16 cellular contexts compared by ENCODE assay signal in genomic region chr17:48563867-48564199, GRCh38. TPM values are rescaled to one million over a fixed set of nuclear protein-coding genes. Genes with fewer than 3 reads are reported as not detected.
DNase-seq lines count a peak whose midpoint lies in the region; ATAC-seq, FAIRE-seq and TF ChIP-seq lines count a peak whose summit lies in the region.
"Had no signal": no experiment of that assay in that cellular context is flagged by ENCODE, and none has a peak within 500 bp of the region (broad histone marks: within the 10 kb centered on the region; RNA-seq: fewer than 3 reads in every experiment).

No MANE protein-coding gene starts in this region.

- no peaks in the 10 kb centered on the region for H3K4me1 Mint-ChIP-seq in astrocyte (ENCODE audit: low read depth, unreplicated experiment)
- H3K4me1 Mint-ChIP-seq in immature natural killer cell = peaks cover 22 to 23% of the 10 kb centered on the region in 2 donors

- no peaks in the 10 kb centered on the region for H3K9me3 ChIP-seq in HEK293 (ENCODE audit: control insufficient read depth, insufficient read depth, low read depth, low read length)
- no peaks in the 10 kb centered on the region for H3K9me3 ChIP-seq in astrocyte (ENCODE audit: insufficient read depth, low read depth, low read length)
- H3K9me3 ChIP-seq in smooth muscle cell (replicated peaks; ENCODE audit: low read depth) = no peaks in the 10 kb centered on the region

- H3K4me3 ChIP-seq in HEK293 (ENCODE audit: low read depth, low read length) (no peak overlapping the region), astrocyte (ENCODE audit: insufficient read depth, low read depth, low read length) (peak overlapping the region; percentile 58), kidney epithelial cell (ENCODE audit: low read depth, low read length) (peak overlapping the region; percentile 40), smooth muscle cell (peak overlapping the region; percentile 47)

- H3K27me3 Mint-ChIP-seq in astrocyte (ENCODE audit: low read depth, unreplicated experiment) (peaks cover 51% of the 10 kb centered on the region), immature natural killer cell (ENCODE audit: low read depth in 3 of 3) (peaks cover 2 to 6% (median 4%) of the 10 kb centered on the region in 3 donors)

- no peak overlapping the region for H2AFZ ChIP-seq in astrocyte (ENCODE audit: low read depth, low read length)
- H2AFZ ChIP-seq in smooth muscle cell (ENCODE audit: low read depth) = no peak overlapping the region

- H3K9ac ChIP-seq in astrocyte (ENCODE audit: low read length) (peak overlapping the region; percentile 79), smooth muscle cell (ENCODE audit: low read depth) (no peak overlapping the region)

- H3K27me3 ChIP-seq in astrocyte (ENCODE audit: insufficient read depth, low read length) (peaks cover 86% of the 10 kb centered on the region), kidney epithelial cell (ENCODE audit: control insufficient read depth, insufficient read depth, low read length) (no peaks in the 10 kb centered on the region), smooth muscle cell (ENCODE audit: low read depth) (peaks cover 92% of the 10 kb centered on the region)

- H3K9me3 Mint-ChIP-seq in astrocyte (ENCODE audit: unreplicated experiment) (peaks cover 18% of the 10 kb centered on the region), immature natural killer cell (no peaks in the 10 kb centered on the region)
- H3K9me3 Mint-ChIP-seq: activated T-cell treated with anti-CD3 and anti-CD28 coated beads, Interleukin-2, amount 50 U/mL, for 4 hours had no signal

- H3K36me3 ChIP-seq in HEK293 (ENCODE audit: control insufficient read depth in 2 of 2, insufficient read depth in 1 of 2, low read length in 2 of 2) (peaks cover 13 to 58% of the 10 kb centered on the region in 2 experiments), astrocyte (ENCODE audit: insufficient read depth, low read length) (no peaks in the 10 kb centered on the region), kidney epithelial cell (ENCODE audit: control insufficient read depth, insufficient read depth, low read length) (peaks cover 3% of the 10 kb centered on the region), smooth muscle cell (ENCODE audit: low read depth) (no peaks in the 10 kb centered on the region)

- POLR2A ChIA-PET in HEK293 (lab: Yijun Ruan, JAX) = interaction anchor here (0.7 kb wide), 1 partner anchor 9 kb away, joined by 3 read pairs; no protein-coding TSS in a partner anchor

- H3K79me2 ChIP-seq in astrocyte (ENCODE audit: insufficient read depth, low read length) (peaks cover 95% of the 10 kb centered on the region), smooth muscle cell (ENCODE audit: low read depth) (peaks cover 33% of the 10 kb centered on the region)

- CTCF ChIA-PET in HEK293 (lab: Yijun Ruan, JAX) = interaction anchor here (1.3 to 2.0 kb wide), 2 partner anchors 24 to 29 kb away, joined by 4 to 5 read pairs; partner anchors contain the start of gene HOXB5

- peak overlapping the region; percentile 76; the same call in 1 of the 2 replicates for H3K27ac ChIP-seq in HEK293 (ENCODE audit: extremely low read depth, low read depth, low read length)
- peak overlapping the region; percentile 57 for H3K27ac ChIP-seq in astrocyte (ENCODE audit: low read depth, low read length)
- no peak overlapping the region for H3K27ac ChIP-seq in smooth muscle cell (ENCODE audit: low read depth)
- H3K27ac ChIP-seq: C4-2B had no signal

- ATAC-seq in HG03175 (IDR thresholded peaks at IDR 0.05; ENCODE audit: unreplicated experiment) (no peak), HG03571 (IDR thresholded peaks at IDR 0.05; ENCODE audit: unreplicated experiment) (no peak)

- H3K4me1 ChIP-seq in HEK293 (ENCODE audit: control insufficient read depth, insufficient read depth, low read length) = peaks cover 89% of the 10 kb centered on the region
- H3K4me1 ChIP-seq in astrocyte (ENCODE audit: insufficient read depth, low read length) = peaks cover 28% of the 10 kb centered on the region
- H3K4me1 ChIP-seq in smooth muscle cell (ENCODE audit: low read depth) = peaks cover 6% of the 10 kb centered on the region

- TF ChIP-seq CTCF in HEK293 (tag by site-specific recombination; IDR thresholded peaks at IDR 0.05) (no peak), astrocyte (IDR thresholded peaks at IDR 0.05; ENCODE audit: insufficient read depth, low read depth, low read length) (no peak), kidney epithelial cell (IDR thresholded peaks at IDR 0.05; ENCODE audit: insufficient read depth, low read length, poor library complexity, severe bottlenecking) (no peak), smooth muscle cell (IDR thresholded peaks at IDR 0.05; ENCODE audit: borderline replicate concordance, insufficient read depth, poor library complexity, severe bottlenecking) (no peak)

- H3K4me2 ChIP-seq in astrocyte (ENCODE audit: low read length) = peak overlapping the region; percentile 83
- H3K4me2 ChIP-seq in smooth muscle cell = peak overlapping the region; percentile 89

- H4K20me1 ChIP-seq in astrocyte (ENCODE audit: insufficient read depth, low read length) (peaks cover 9% of the 10 kb centered on the region), smooth muscle cell (ENCODE audit: low read depth) (peaks cover 100% of the 10 kb centered on the region)

- FAIRE-seq in astrocyte (lab: Jason Lieb, UNC) = no peak
- FAIRE-seq: bronchial epithelial cell had no signal

- DNase-seq in astrocyte (ENCODE audit: low read depth) = no peak
- DNase-seq in kidney epithelial cell (ENCODE audit: low read depth) = no peak
- no peak for DNase-seq in smooth muscle cell (lab: John Stamatoyannopoulos, UW; ENCODE audit: unreplicated experiment)
- DNase-seq in NCI-H446 treated with DMSO at 0.1 percent for 48 hours (lab: John Stamatoyannopoulos, UW) = no peak
- no peak for DNase-seq in immature natural killer cell
- DNase-seq: activated CD4-positive, alpha-beta T cell treated with anti-CD3 and anti-CD28 coated beads for 1 hour; activated T-cell treated with anti-CD3 and anti-CD28 coated beads, Interleukin-2, amount 50 U/mL, for 4 hours; Karpas-422; NCI-H2029; stimulated activated CD8-positive, alpha-beta memory T cell treated with anti-CD3 and anti-CD28 coated beads, Interleukin-4, amount 100 ng/mL, for 48 hours had no signal

- H3K36me3 Mint-ChIP-seq in astrocyte (ENCODE audit: low read depth, unreplicated experiment) = no peaks in the 10 kb centered on the region
- peaks cover 0 to 12% (median 7%) of the 10 kb centered on the region in 3 donors for H3K36me3 Mint-ChIP-seq in immature natural killer cell

- H3F3A ChIP-seq in smooth muscle cell (ENCODE audit: low read depth) = no peaks in the 10 kb centered on the region

- H3K4me3 Mint-ChIP-seq in astrocyte (ENCODE audit: unreplicated experiment) = no peak overlapping the region
- H3K4me3 Mint-ChIP-seq in immature natural killer cell = peak overlapping the region in 1 of 5 donors; percentile 32
- H3K4me3 Mint-ChIP-seq: activated T-cell treated with anti-CD3 and anti-CD28 coated beads, Interleukin-2, amount 50 U/mL, for 4 hours had no signal

- H3K27ac Mint-ChIP-seq in astrocyte (ENCODE audit: unreplicated experiment) (no peak overlapping the region), immature natural killer cell (peak overlapping the region in 1 of 6 donors; percentile 36)

- WGBS in smooth muscle cell (ENCODE audit: low lambda C conversion rate) = 36% methylated on average over 5 of the region's 13 CpGs

TF ChIP-seq in HEK293, 187 proteins besides CTCF, POLR2A, EP300 and RAD21:
- TF ChIP-seq ZFHX2 (tag by site-specific recombination; conservative IDR thresholded peaks at IDR 0.05) (peak; percentile 28; the same call in 1 of the 2 replicates), ZNF19 (tag by site-specific recombination; IDR thresholded peaks at IDR 0.05; ENCODE audit: low read depth) (no peak), EGR2 (tag by site-specific recombination; IDR thresholded peaks at IDR 0.05; ENCODE audit: low read depth) (peak; percentile 32)
TF ChIP-seq in HEK293: peak in this region for 2.

RNA-seq across cellular contexts. Expression of gene HOXB4, which starts 14.3 kb away (rescaled TPM):
- not detected in 2 replicates for total RNA-seq in astrocyte
- total RNA-seq in kidney epithelial cell = 3.6 and 4.4 TPM in 2 replicates
- total RNA-seq in smooth muscle cell = 0.72 and 2.6 TPM in 2 replicates
- polyA plus RNA-seq in smooth muscle cell = 0.96 and 1.0 TPM in 2 replicates
- polyA plus RNA-seq in immature natural killer cell = under 1 TPM in 2 of 3 donors, not detected in 1; 0.14 to 0.53 TPM
- total RNA-seq: bronchial epithelial cell had no signal
- polyA plus RNA-seq: neural cell had no signal

RNA-seq across cellular contexts. Expression of gene HOXB2, which starts 18.9 kb away (rescaled TPM):
- total RNA-seq in astrocyte (0.41 and 1.8 TPM in 2 replicates), kidney epithelial cell (15.2 and 24.6 TPM in 2 replicates), smooth muscle cell (16.9 and 40.4 TPM in 2 replicates)
- polyA plus RNA-seq in smooth muscle cell (26.5 and 35.6 TPM in 2 replicates), immature natural killer cell (10 to 100 TPM; 15.9 to 32.6 (median 18.3) TPM)
- total RNA-seq: bronchial epithelial cell had no signal
- polyA plus RNA-seq: neural cell had no signal

RNA-seq across cellular contexts. Expression of gene HOXB3, which starts 26.2 kb away (rescaled TPM):
- not detected in 2 replicates for total RNA-seq in astrocyte
- 24.0 and 31.1 TPM in 2 replicates for total RNA-seq in kidney epithelial cell
- total RNA-seq in smooth muscle cell = 5.1 and 9.1 TPM in 2 replicates
- 2.8 and 4.4 TPM in 2 replicates for polyA plus RNA-seq in smooth muscle cell
- under 1 TPM in 2 of 3 donors, not detected in 1; 0.26 to 0.45 TPM for polyA plus RNA-seq in immature natural killer cell
- total RNA-seq: bronchial epithelial cell had no signal
- polyA plus RNA-seq: neural cell had no signal

RNA-seq across cellular contexts. Expression of gene HOXB5, which starts 29.7 kb away (rescaled TPM):
- not detected in 2 replicates for total RNA-seq in astrocyte
- total RNA-seq in kidney epithelial cell = 3.6 and 3.8 TPM in 2 replicates
- 0.49 and 0.94 TPM in 2 replicates for total RNA-seq in smooth muscle cell
- polyA plus RNA-seq in smooth muscle cell = 1.4 and 1.8 TPM in 2 replicates
- polyA plus RNA-seq in immature natural killer cell = not detected
- total RNA-seq: bronchial epithelial cell had no signal
- polyA plus RNA-seq: neural cell had no signal

RNA-seq across cellular contexts. Expression of gene HOXB1, which starts 33.0 kb away (rescaled TPM):
- total RNA-seq in astrocyte (not detected in 2 replicates), kidney epithelial cell (not detected in 2 replicates), smooth muscle cell (not detected in 2 replicates)
- polyA plus RNA-seq in smooth muscle cell (not detected in 2 replicates), immature natural killer cell (not detected)
- total RNA-seq: activated T-cell treated with anti-CD3 and anti-CD28 coated beads, Interleukin-2, amount 50 U/mL, for 4 hours; bronchial epithelial cell had no signal
- polyA plus RNA-seq: neural cell had no signal
